Comparison of ENCODE assay signal across 9 cellular contexts in the genomic region with DNA sequence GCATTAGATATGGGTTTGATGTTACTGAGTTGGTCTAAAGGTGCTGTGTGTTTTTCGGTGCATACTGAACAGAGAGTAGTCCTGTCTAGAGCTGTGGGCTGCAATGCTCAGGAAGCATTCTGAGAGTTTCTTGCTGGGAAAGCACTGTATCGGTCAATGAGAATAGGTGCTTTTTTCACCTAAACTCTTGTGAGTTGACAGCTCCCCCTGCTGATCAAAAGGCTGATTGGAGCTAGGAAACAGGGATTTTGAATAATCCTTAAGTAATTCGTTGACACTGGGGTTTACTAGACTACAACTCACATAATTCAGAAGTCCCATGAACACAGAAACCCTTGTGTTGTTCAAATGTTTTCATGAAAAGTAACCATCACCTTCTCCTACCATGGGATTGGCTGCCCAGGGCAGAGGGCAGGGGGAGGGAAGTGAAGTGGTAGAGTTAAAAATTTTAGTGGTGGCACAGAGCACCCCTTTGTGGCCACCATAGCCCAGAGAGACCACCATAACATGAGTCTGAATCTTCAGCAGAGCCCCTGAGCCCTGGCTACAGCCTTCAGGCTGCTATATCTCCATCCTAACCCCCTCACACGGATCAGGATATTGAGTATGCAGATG. TPM values are rescaled to one million over a fixed set of nuclear protein-coding genes. Genes with fewer than 3 reads are reported as not detected.
DNase-seq lines count a peak whose midpoint lies in the region; ATAC-seq and TF ChIP-seq lines count a peak whose summit lies in the region.
"Had no signal": no experiment of that assay in that cellular context is flagged by ENCODE, and none has a peak within 500 bp of the region (broad histone marks: within the 10 kb centered on the region; RNA-seq: fewer than 3 reads in every experiment).

No MANE protein-coding gene starts in this region.

- H3K36me3 Mint-ChIP-seq in activated T-helper 2 cell treated with anti-CD3 and anti-CD28 coated beads, Interferon-gamma antibody, Interleukin-2, Interleukin-4, amounts not matched to agents 10 μg/mL and 5 μg/mL and 100 μg/mL, durations not matched to agents 14 hours and 24 hours and 36 hours (ENCODE audit: low read depth): no peaks in the 10 kb centered on the region

- ATAC-seq in GM21360 (IDR thresholded peaks at IDR 0.05; ENCODE audit: unreplicated experiment): no peak

- no peaks in the 10 kb centered on the region for H3K9me3 ChIP-seq in BE2C
- H3K9me3 ChIP-seq: ovary had no signal

- H3K27me3 Mint-ChIP-seq in activated T-helper 2 cell treated with anti-CD3 and anti-CD28 coated beads, Interferon-gamma antibody, Interleukin-2, Interleukin-4, amounts not matched to agents 10 μg/mL and 5 μg/mL and 100 μg/mL, durations not matched to agents 14 hours and 24 hours and 36 hours (ENCODE audit: low read depth): peaks cover 5% of the 10 kb centered on the region

- no peaks in the 10 kb centered on the region for H3K27me3 ChIP-seq in BE2C
- H3K27me3 ChIP-seq: ovary had no signal

- in situ Hi-C loops in GM13976 (cut with MboI; ENCODE audit: low sequenced_read_pairs, unreplicated experiment): loop anchor here (25.0 kb wide), 1 partner anchor 410 kb away; no protein-coding TSS in a partner anchor

- DNase-seq in BE2C (peak; percentile 53), GM13976 (ENCODE audit: low spot score) (peak; percentile 54), NCI-H774 (lab: John Stamatoyannopoulos, UW) (peak; percentile 12), globus pallidus (ENCODE audit: low spot score) (peak; percentile 39), posterior vena cava (ENCODE audit: low spot score) (peak; percentile 22)
- peak; percentile 44 for DNase-seq in activated naive CD4-positive, alpha-beta T cell treated with Interleukin-2 at 50 U/mL for 16 hours
- DNase-seq in activated T-helper 2 cell treated with anti-CD3 and anti-CD28 coated beads, Interferon-gamma antibody, Interleukin-2, Interleukin-4, amounts not matched to agents 10 μg/mL and 5 μg/mL and 100 μg/mL, durations not matched to agents 14 hours and 24 hours and 36 hours (ENCODE audit: low spot score): no peak

- no peaks in the 10 kb centered on the region for H3K36me3 ChIP-seq in BE2C
- H3K36me3 ChIP-seq: ovary had no signal

- H3K4me1 Mint-ChIP-seq in activated T-helper 2 cell treated with anti-CD3 and anti-CD28 coated beads, Interferon-gamma antibody, Interleukin-2, Interleukin-4, amounts not matched to agents 10 μg/mL and 5 μg/mL and 100 μg/mL, durations not matched to agents 14 hours and 24 hours and 36 hours (ENCODE audit: low read depth): no peaks in the 10 kb centered on the region

- H3K9me3 Mint-ChIP-seq in activated T-helper 2 cell treated with anti-CD3 and anti-CD28 coated beads, Interferon-gamma antibody, Interleukin-2, Interleukin-4, amounts not matched to agents 10 μg/mL and 5 μg/mL and 100 μg/mL, durations not matched to agents 14 hours and 24 hours and 36 hours: no peaks in the 10 kb centered on the region

- TF ChIP-seq CTCF in BE2C (IDR thresholded peaks at IDR 0.05; ENCODE audit: low read depth, low read length) (peak; percentile 63), GM13976 (IDR thresholded peaks at IDR 0.05; ENCODE audit: borderline replicate concordance, control extremely low read depth, extremely low read depth, insufficient read depth, missing control alignments) (peak; percentile 52)

- H3K27ac Mint-ChIP-seq in activated T-helper 2 cell treated with anti-CD3 and anti-CD28 coated beads, Interferon-gamma antibody, Interleukin-2, Interleukin-4, amounts not matched to agents 10 μg/mL and 5 μg/mL and 100 μg/mL, durations not matched to agents 14 hours and 24 hours and 36 hours: no peak overlapping the region

- H3K4me3 Mint-ChIP-seq in activated T-helper 2 cell treated with anti-CD3 and anti-CD28 coated beads, Interferon-gamma antibody, Interleukin-2, Interleukin-4, amounts not matched to agents 10 μg/mL and 5 μg/mL and 100 μg/mL, durations not matched to agents 14 hours and 24 hours and 36 hours (ENCODE audit: low read depth): no peak overlapping the region

- H3K4me1 ChIP-seq in BE2C: no peaks in the 10 kb centered on the region

- intact Hi-C loops in posterior vena cava (cut with DNase I): loop anchor here (5.0 to 10.0 kb wide), 4 partner anchors 270 to 797 kb away; partner anchors contain the start of genes CISH (in 1 of the 2) and MAPKAPK3 (in 1 of the 2)
- intact Hi-C loops in activated T-helper 2 cell treated with anti-CD3 and anti-CD28 coated beads, Interferon-gamma antibody, Interleukin-2, Interleukin-4, amounts not matched to agents 10 μg/mL and 5 μg/mL and 100 μg/mL, durations not matched to agents 14 hours and 24 hours and 36 hours (cut with micrococcal nuclease): loop anchor here (5.0 kb wide), 2 partner anchors 755 to 800 kb away; partner anchors contain the start of gene MAPKAPK3

- no peak overlapping the region for H3K4me3 ChIP-seq in BE2C (ENCODE audit: low read depth, low read length)
- H3K4me3 ChIP-seq: ovary had no signal

RNA-seq across cellular contexts. Expression of gene MANF, which starts 13.0 kb away (rescaled TPM):
- polyA plus RNA-seq in BE2C (2012; ENCODE audit: insufficient read depth, insufficient read length, low read depth): 114 TPM
- 10 to 100 TPM; 72.6 to 79.2 TPM for total RNA-seq in posterior vena cava
- 235 and 238 TPM in 2 replicates for total RNA-seq in activated T-helper 2 cell treated with anti-CD3 and anti-CD28 coated beads, Interferon-gamma antibody, Interleukin-2, Interleukin-4, amounts not matched to agents 10 μg/mL and 5 μg/mL and 100 μg/mL, durations not matched to agents 14 hours and 24 hours and 36 hours

RNA-seq across cellular contexts. Expression of gene RBM15B, which starts 19.0 kb away (rescaled TPM):
- polyA plus RNA-seq in BE2C (2012; ENCODE audit: insufficient read depth, insufficient read length, low read depth): 42.1 TPM
- 10 to 100 TPM; 20.2 to 22.7 TPM for total RNA-seq in posterior vena cava
- total RNA-seq in activated T-helper 2 cell treated with anti-CD3 and anti-CD28 coated beads, Interferon-gamma antibody, Interleukin-2, Interleukin-4, amounts not matched to agents 10 μg/mL and 5 μg/mL and 100 μg/mL, durations not matched to agents 14 hours and 24 hours and 36 hours: 36.1 and 37.4 TPM in 2 replicates
